In genomic region chr10:124748953-124749645, GRCh38 we compare ENCODE assay signal across 15 cellular contexts. TPM values are rescaled to one million over a fixed set of nuclear protein-coding genes. Genes with fewer than 3 reads are reported as not detected.
DNase-seq lines count a peak whose midpoint lies in the region; ATAC-seq, FAIRE-seq and TF ChIP-seq lines count a peak whose summit lies in the region.
"Had no signal": no experiment of that assay in that cellular context is flagged by ENCODE, and none has a peak within 500 bp of the region (broad histone marks: within the 10 kb centered on the region; RNA-seq: fewer than 3 reads in every experiment).

No MANE protein-coding gene starts in this region.

- no peaks in the 10 kb centered on the region for H3K27me3 Mint-ChIP-seq in CD4-positive, alpha-beta T cell
- H3K27me3 Mint-ChIP-seq in progenitor cell of endocrine pancreas (no peaks in the 10 kb centered on the region), nephron progenitor cell (ENCODE audit: low read depth, poor library complexity) (no peaks in the 10 kb centered on the region)

- CTCF ChIA-PET in CD4-positive, alpha-beta T cell (lab: Charles Lee), result interaction anchor here (1.0 to 4.0 kb wide), 4 partner anchors 209 to 219 kb away, joined by 3 to 32 read pairs (median 6); no protein-coding TSS in a partner anchor
- CTCF ChIA-PET in GM12878 (lab: Yijun Ruan, JAX), result interaction anchor here (0.7 to 6.9 kb wide), 19 partner anchors 8 to 289 kb away, joined by 3 to 149 read pairs (median 3); partner anchors contain the start of gene EEF1AKMT2

- peaks cover 25% of the 10 kb centered on the region for H3K4me1 Mint-ChIP-seq in CD4-positive, alpha-beta T cell (ENCODE audit: low read depth)
- H3K4me1 Mint-ChIP-seq in progenitor cell of endocrine pancreas (ENCODE audit: low read depth) (peaks cover 14% of the 10 kb centered on the region), nephron progenitor cell (peaks cover 18% of the 10 kb centered on the region)

- RAD21 ChIA-PET in GM12878 (lab: Charles Lee; ENCODE audit: unreplicated experiment), result interaction anchor here (0.6 to 2.8 kb wide), 17 partner anchors 8 to 970 kb away, joined by 3 to 12 read pairs (median 4); partner anchors contain the start of gene EDRF1

- no peak for ATAC-seq in CD4-positive, alpha-beta T cell (ENCODE audit: poor library complexity)
- ATAC-seq in GM12878 (peak; percentile 68), HG03469 (IDR thresholded peaks at IDR 0.05; ENCODE audit: unreplicated experiment) (no peak)
- ATAC-seq: K562 had no signal

- peak; percentile 90 for FAIRE-seq in GM18507 (lab: Jason Lieb, UNC)
- peak; percentile 65 for FAIRE-seq in GM12878 (lab: Jason Lieb, UNC)
- FAIRE-seq: K562 had no signal

- no peak for TF ChIP-seq CTCF in CD4-positive, alpha-beta T cell (IDR thresholded peaks at IDR 0.05)
- TF ChIP-seq CTCF in GM12878 (IDR thresholded peaks at IDR 0.05 in 2 of 3, conservative IDR thresholded peaks at IDR 0.05 in 1 of 3; ENCODE audit: control insufficient read depth in 2 of 3, extremely low read depth in 1 of 3, insufficient read depth in 1 of 3, low read depth in 3 of 3, low read length in 3 of 3) (no peak), progenitor cell of endocrine pancreas (IDR thresholded peaks at IDR 0.05; ENCODE audit: unreplicated experiment) (no peak), nephron progenitor cell (IDR thresholded peaks at IDR 0.05) (no peak)

- H3K4me3 ChIP-seq in GM12878, result peak overlapping the region; percentile 39
- H3K4me3 ChIP-seq: K562 had no signal

- H3K9ac ChIP-seq in GM12878 (ENCODE audit: control insufficient read depth, insufficient read depth, low read length), result no peak overlapping the region

- intact Hi-C loops in CD4-positive, alpha-beta T cell (cut with DNase I, micrococcal nuclease), result loop anchor here (5.0 to 10.0 kb wide), 4 partner anchors 46 to 757 kb away; partner anchors contain the start of gene EEF1AKMT2 (in 1 of the 2)
- intact Hi-C loops in GM12878 (cut with micrococcal nuclease; ENCODE audit: unreplicated experiment), result loop anchor here (2.0 to 10.0 kb wide), 2 partner anchors 168 to 754 kb away; no protein-coding TSS in a partner anchor

- no peaks in the 10 kb centered on the region for H3K27me3 ChIP-seq in CD4-positive, alpha-beta T cell (ENCODE audit: control insufficient read depth, insufficient read depth, low read length)
- H3K27me3 ChIP-seq in GM12878 (replicated peaks in 1 of 2; ENCODE audit: control insufficient read depth in 2 of 2, insufficient read depth in 2 of 2, low read length in 1 of 2), result no peaks in the 10 kb centered on the region

- peaks cover 4% of the 10 kb centered on the region; the same call in 1 of the 2 replicates for H3K4me1 ChIP-seq in GM12878 (ENCODE audit: control insufficient read depth, insufficient read depth, low read length)

- no peak for DNase-seq in CD4-positive, alpha-beta T cell
- DNase-seq in GM18507 (ENCODE audit: extremely low spot score, insufficient read length, low read depth) (no peak), GM12878 (ENCODE audit: low read depth, low spot score) (no peak), nucleus accumbens (lab: John Stamatoyannopoulos, UW) (no peak), progenitor cell of endocrine pancreas (ENCODE audit: low spot score, unreplicated experiment) (no peak), nephron progenitor cell (no peak)
- DNase-seq: activated CD4-positive, CD25-positive, alpha-beta regulatory T cell treated with anti-CD3 and anti-CD28 coated beads, Interleukin-2, amount 50 U/mL, for 72 hours; AML-193; DMS 273 treated with DMSO at 0.1 percent for 48 hours; NCI-H1105; NCI-H82 had no signal

- H3K79me2 ChIP-seq in GM12878 (ENCODE audit: control insufficient read depth, insufficient read depth, low read length), result no peaks in the 10 kb centered on the region

- peak overlapping the region; percentile 44 for H3K27ac Mint-ChIP-seq in CD4-positive, alpha-beta T cell
- H3K27ac Mint-ChIP-seq in progenitor cell of endocrine pancreas, result no peak overlapping the region
- H3K27ac Mint-ChIP-seq in nephron progenitor cell, result no peak overlapping the region

- H3K36me3 ChIP-seq in KOPT-K1 (ENCODE audit: insufficient read depth, low read length) (peaks cover 46% of the 10 kb centered on the region), GM12878 (ENCODE audit: control insufficient read depth in 2 of 2, insufficient read depth in 2 of 2, low read length in 1 of 2) (no peaks in the 10 kb centered on the region; a peak in 2 of 4 replicates)

- no peak overlapping the region for H3K27ac ChIP-seq in CD4-positive, alpha-beta T cell (ENCODE audit: low read depth, low read length)
- H3K27ac ChIP-seq in KOPT-K1 (ENCODE audit: low read depth, low read length, poor library complexity, severe bottlenecking) (peak overlapping the region; percentile 10), GM12878 (ENCODE audit: control insufficient read depth, insufficient read depth) (peak overlapping the region; percentile 33)
- H3K27ac ChIP-seq: HL-60 had no signal

- peaks cover 5% of the 10 kb centered on the region for H3K36me3 Mint-ChIP-seq in CD4-positive, alpha-beta T cell (ENCODE audit: low read depth)
- H3K36me3 Mint-ChIP-seq in progenitor cell of endocrine pancreas (ENCODE audit: insufficient read depth) (peaks cover 1% of the 10 kb centered on the region), nephron progenitor cell (ENCODE audit: low read depth) (peaks cover 13% of the 10 kb centered on the region)

- H3K9me3 ChIP-seq in CD4-positive, alpha-beta T cell (ENCODE audit: control insufficient read depth, low read length), result no peaks in the 10 kb centered on the region
- no peaks in the 10 kb centered on the region for H3K9me3 ChIP-seq in KOPT-K1 (ENCODE audit: insufficient read depth, low read length, poor library complexity, severe bottlenecking)
- H3K9me3 ChIP-seq in GM12878 (replicated peaks; ENCODE audit: control insufficient read depth, insufficient read depth, low read length), result no peaks in the 10 kb centered on the region

- WGBS in GM12878 (ENCODE audit: insufficient coverage, insufficient replicate concordance, low lambda C conversion rate, missing lambda C conversion rate), result 34% methylated on average over 4 of the region's 4 CpGs

- H2AFZ ChIP-seq in GM12878 (ENCODE audit: control insufficient read depth, low read depth, low read length), result peak overlapping the region; percentile 2

- no peaks in the 10 kb centered on the region for H4K20me1 ChIP-seq in GM12878 (ENCODE audit: control insufficient read depth, insufficient read depth)

- SMC1A ChIA-PET in GM12878 (lab: Charles Lee; ENCODE audit: uncharacterized antibody, unreplicated experiment), result interaction anchor here (0.7 to 3.8 kb wide), 29 partner anchors 9 to 218 kb away, joined by 3 to 20 read pairs (median 5); partner anchors contain the start of gene EEF1AKMT2

- no peak overlapping the region for H3K4me3 Mint-ChIP-seq in CD4-positive, alpha-beta T cell
- no peak overlapping the region for H3K4me3 Mint-ChIP-seq in progenitor cell of endocrine pancreas (ENCODE audit: low read depth)
- no peak overlapping the region for H3K4me3 Mint-ChIP-seq in nephron progenitor cell

- TF ChIP-seq POLR2A in GM12878 (IDR thresholded peaks at IDR 0.05; ENCODE audit: low read depth, low read length), result no peak

- TF ChIP-seq RAD21 in GM12878 (IDR thresholded peaks at IDR 0.05; ENCODE audit: insufficient read depth, low read depth, low read length), result no peak

- H3K9me3 Mint-ChIP-seq in CD4-positive, alpha-beta T cell, result no peaks in the 10 kb centered on the region
- no peaks in the 10 kb centered on the region for H3K9me3 Mint-ChIP-seq in progenitor cell of endocrine pancreas (ENCODE audit: low read depth)
- H3K9me3 Mint-ChIP-seq in nephron progenitor cell, result no peaks in the 10 kb centered on the region

- POLR2A ChIA-PET in CD4-positive, alpha-beta T cell (lab: Charles Lee), result interaction anchor here (0.9 to 1.3 kb wide), 3 partner anchors 15 to 167 kb away, joined by 3 to 5 read pairs (median 3); no protein-coding TSS in a partner anchor
- POLR2A ChIA-PET in GM12878 (lab: Charles Lee), result interaction anchor here (0.8 to 1.7 kb wide), 10 partner anchors 8 to 61 kb away, joined by 3 to 5 read pairs (median 3); no protein-coding TSS in a partner anchor

- in situ Hi-C loops in GM12878 (cut with MboI), result no loop called here

- BruUV-seq in GM12878 (replicated peaks; lab: Mats Ljungman, UMichigan), result no TSS peak

- H3K4me2 ChIP-seq in GM12878 (ENCODE audit: control insufficient read depth, insufficient read depth), result peak overlapping the region; percentile 51

- no peak for TF ChIP-seq EP300 in GM12878 (IDR thresholded peaks at IDR 0.05; ENCODE audit: borderline replicate concordance in 1 of 2, control insufficient read depth in 1 of 2, low read depth in 2 of 2, low read length in 2 of 2)

RNA-seq across cellular contexts. Expression of gene FAM53B, which starts 4.9 kb away (rescaled TPM):
- total RNA-seq in CD4-positive, alpha-beta T cell, result 10 to 100 TPM; 32.9 to 33.6 TPM
- total RNA-seq in GM12878 (2013; cell fraction: nucleolus; rRNA removed), result 50.5 and 56.5 TPM in 2 replicates
- total RNA-seq in GM12878 (2014; rRNA removed) (20.6 and 26.3 TPM in 2 replicates), GM12878 (2014; rRNA removed; fragmentation: Illumina TruSeq; extraction: Trizol) (9.8 and 12.2 TPM in 2 replicates), GM12878 (2021) (25.2 and 26.1 TPM in 2 replicates), progenitor cell of endocrine pancreas (36.8 and 39.8 TPM in 2 replicates)
- polyA plus RNA-seq in GM12878 (2011; ENCODE audit: low read depth), result 3.7 TPM
- polyA plus RNA-seq in GM12878 (2011; rRNA removed) (6.3 and 8.6 TPM in 2 replicates), GM12878 (2014; fragmentation: Illumina TruSeq; extraction: Trizol) (2.7 and 6.5 TPM in 2 replicates), GM12878 (2014; fragmentation: Nextera tagmentation; extraction: Ambion mirVana) (under 1 TPM; 0.05 to 0.16 TPM), GM12878 (2014; rRNA removed) (14.8 and 15.6 TPM in 2 replicates), GM12878 (2016; fragmentation: Nextera tagmentation; extraction: Ambion mirVana) (1 to 10 TPM; 4.9 to 7.7 TPM)
- 10.5 and 14.4 TPM in 2 replicates for polyA plus RNA-seq in GM12878 (2011; cell fraction: cytosol; rRNA removed)
- 14.4 and 19.5 TPM in 2 replicates for polyA plus RNA-seq in GM12878 (2011; cell fraction: nucleus; rRNA removed)
- 7.8 and 8.4 TPM in 2 replicates for polyA plus RNA-seq in GM12878 (2012)
- polyA minus RNA-seq in GM12878 (2011; rRNA and poly(A)+ RNA removed), result 15.6 and 28.6 TPM in 2 replicates
- polyA minus RNA-seq in GM12878 (2011; cell fraction: cytosol; rRNA and poly(A)+ RNA removed), result 13.3 and 14.2 TPM in 2 replicates
- 11.6 and 25.5 TPM in 2 replicates for polyA minus RNA-seq in GM12878 (2011; cell fraction: nucleus; rRNA and poly(A)+ RNA removed)

RNA-seq across cellular contexts. Expression of gene EEF1AKMT2, which starts 42.6 kb away (rescaled TPM):
- total RNA-seq in CD4-positive, alpha-beta T cell, result 10 to 100 TPM; 14.4 to 16.7 TPM
- total RNA-seq in GM12878 (2013; cell fraction: nucleolus; rRNA removed), result 74.3 and 77.7 TPM in 2 replicates
- total RNA-seq in GM12878 (2014; rRNA removed) (22.2 and 25.1 TPM in 2 replicates), GM12878 (2014; rRNA removed; fragmentation: Illumina TruSeq; extraction: Trizol) (23.8 and 26.2 TPM in 2 replicates), GM12878 (2021) (18.2 and 21.8 TPM in 2 replicates), progenitor cell of endocrine pancreas (16.1 and 17.1 TPM in 2 replicates)
- polyA plus RNA-seq in GM12878 (2011; ENCODE audit: low read depth), result 11.8 TPM
- polyA plus RNA-seq in GM12878 (2011; rRNA removed) (24.9 and 43.1 TPM in 2 replicates), GM12878 (2014; fragmentation: Illumina TruSeq; extraction: Trizol) (22.4 and 27.1 TPM in 2 replicates), GM12878 (2014; fragmentation: Nextera tagmentation; extraction: Ambion mirVana) (10 to 100 TPM in 1 of 2 experiments, 1 to 10 TPM in 1; 9.1 to 12.9 TPM), GM12878 (2014; rRNA removed) (18.1 and 22.1 TPM in 2 replicates), GM12878 (2016; fragmentation: Nextera tagmentation; extraction: Ambion mirVana) (10 to 100 TPM; 26.2 to 29.3 TPM)
- polyA plus RNA-seq in GM12878 (2011; cell fraction: cytosol; rRNA removed), result 9.6 and 11.9 TPM in 2 replicates
- 10.8 and 12.3 TPM in 2 replicates for polyA plus RNA-seq in GM12878 (2011; cell fraction: nucleus; rRNA removed)
- polyA plus RNA-seq in GM12878 (2012), result 18.8 and 21.5 TPM in 2 replicates
- 7.2 and 12.3 TPM in 2 replicates for polyA minus RNA-seq in GM12878 (2011; rRNA and poly(A)+ RNA removed)
- polyA minus RNA-seq in GM12878 (2011; cell fraction: cytosol; rRNA and poly(A)+ RNA removed), result 3.7 and 5.9 TPM in 2 replicates
- 14.4 and 19.8 TPM in 2 replicates for polyA minus RNA-seq in GM12878 (2011; cell fraction: nucleus; rRNA and poly(A)+ RNA removed)

RNA-seq across cellular contexts. Expression of gene ABRAXAS2, which starts 52.5 kb away (rescaled TPM):
- total RNA-seq in CD4-positive, alpha-beta T cell, result 1 to 10 TPM; 6.4 to 7.5 TPM
- total RNA-seq in GM12878 (2013; cell fraction: nucleolus; rRNA removed), result 10.2 and 10.7 TPM in 2 replicates
- total RNA-seq in GM12878 (2014; rRNA removed), result 13.3 and 13.5 TPM in 2 replicates
- total RNA-seq in GM12878 (2014; rRNA removed; fragmentation: Illumina TruSeq; extraction: Trizol), result 18.9 and 19.7 TPM in 2 replicates
- total RNA-seq in GM12878 (2021), result 12.9 and 13.7 TPM in 2 replicates
- 7.3 TPM for polyA plus RNA-seq in GM12878 (2011; ENCODE audit: low read depth)
- 14.6 and 20.6 TPM in 2 replicates for polyA plus RNA-seq in GM12878 (2011; rRNA removed)
- polyA plus RNA-seq in GM12878 (2011; cell fraction: cytosol; rRNA removed), result 5.9 and 7.0 TPM in 2 replicates
- 8.4 and 9.2 TPM in 2 replicates for polyA plus RNA-seq in GM12878 (2011; cell fraction: nucleus; rRNA removed)
- 9.0 and 11.3 TPM in 2 replicates for polyA plus RNA-seq in GM12878 (2012)
- 20.2 and 24.9 TPM in 2 replicates for polyA plus RNA-seq in GM12878 (2014; fragmentation: Illumina TruSeq; extraction: Trizol)
- polyA plus RNA-seq in GM12878 (2014; fragmentation: Nextera tagmentation; extraction: Ambion mirVana), result 1 to 10 TPM; 9.0 to 9.9 TPM
- 9.6 and 11.7 TPM in 2 replicates for polyA plus RNA-seq in GM12878 (2014; rRNA removed)
- 10 to 100 TPM; 15.9 to 16.4 TPM for polyA plus RNA-seq in GM12878 (2016; fragmentation: Nextera tagmentation; extraction: Ambion mirVana)
- 9.8 and 11.0 TPM in 2 replicates for polyA minus RNA-seq in GM12878 (2011; rRNA and poly(A)+ RNA removed)
- 5.9 and 7.1 TPM in 2 replicates for polyA minus RNA-seq in GM12878 (2011; cell fraction: cytosol; rRNA and poly(A)+ RNA removed)
- polyA minus RNA-seq in GM12878 (2011; cell fraction: nucleus; rRNA and poly(A)+ RNA removed), result 2.7 and 3.8 TPM in 2 replicates
- total RNA-seq in progenitor cell of endocrine pancreas, result 13.5 and 14.7 TPM in 2 replicates
